In genomic region chr15:85543741-85544155, GRCh38 we compare ENCODE assay signal across 8 cellular contexts.
DNase-seq lines count a peak whose midpoint lies in the region; ATAC-seq and TF ChIP-seq lines count a peak whose summit lies in the region.

No MANE protein-coding gene starts in this region.

- peaks cover 77% of the 10 kb centered on the region for H3K4me1 Mint-ChIP-seq in activated naive CD8-positive, alpha-beta T cell treated with anti-CD3 and anti-CD28 coated beads for 36 hours
- H3K4me1 Mint-ChIP-seq in neural progenitor cell: peaks cover 13% of the 10 kb centered on the region

- H3K4me1 ChIP-seq in thoracic aorta (ENCODE audit: control insufficient read depth in 1 of 2, low read depth in 2 of 2) (peaks cover 15 to 47% of the 10 kb centered on the region in 2 donors), neural progenitor cell (peaks cover 23% of the 10 kb centered on the region)

- H3K27me3 Mint-ChIP-seq in activated naive CD8-positive, alpha-beta T cell treated with anti-CD3 and anti-CD28 coated beads for 36 hours: no peaks in the 10 kb centered on the region
- no peaks in the 10 kb centered on the region for H3K27me3 Mint-ChIP-seq in neural progenitor cell (ENCODE audit: insufficient read depth, low read depth)

- H3K27ac ChIP-seq in thoracic aorta (peak overlapping the region in 1 of 2 donors; percentile 22), neural progenitor cell (no peak overlapping the region)

- ATAC-seq in thoracic aorta (ENCODE audit: insufficient number of reproducible peaks, low FRiP score, low read depth): no peak
- no peak for ATAC-seq in GM18502 (IDR thresholded peaks at IDR 0.05; ENCODE audit: poor library complexity, unreplicated experiment)

- peak overlapping the region; percentile 74 for H3K27ac Mint-ChIP-seq in activated naive CD8-positive, alpha-beta T cell treated with anti-CD3 and anti-CD28 coated beads for 36 hours
- no peak overlapping the region for H3K27ac Mint-ChIP-seq in neural progenitor cell

- H3F3A ChIP-seq in neural progenitor cell (ENCODE audit: low read depth): no peaks in the 10 kb centered on the region

- no peaks in the 10 kb centered on the region for H3K9me3 Mint-ChIP-seq in activated naive CD8-positive, alpha-beta T cell treated with anti-CD3 and anti-CD28 coated beads for 36 hours
- H3K9me3 Mint-ChIP-seq in neural progenitor cell: no peaks in the 10 kb centered on the region

- H3K36me3 Mint-ChIP-seq in activated naive CD8-positive, alpha-beta T cell treated with anti-CD3 and anti-CD28 coated beads for 36 hours: peaks cover 32% of the 10 kb centered on the region
- H3K36me3 Mint-ChIP-seq in neural progenitor cell: peaks cover 31% of the 10 kb centered on the region

- no peak overlapping the region for H2AFZ ChIP-seq in neural progenitor cell (replicated peaks)

- H3K4me2 ChIP-seq in neural progenitor cell: no peak overlapping the region

- H3K36me3 ChIP-seq in thoracic aorta: no peaks in the 10 kb centered on the region
- no peaks in the 10 kb centered on the region for H3K36me3 ChIP-seq in neural progenitor cell

- no peak overlapping the region for H3K9ac ChIP-seq in neural progenitor cell

- H3K4me3 Mint-ChIP-seq in activated naive CD8-positive, alpha-beta T cell treated with anti-CD3 and anti-CD28 coated beads for 36 hours: peak overlapping the region; percentile 62
- no peak overlapping the region for H3K4me3 Mint-ChIP-seq in neural progenitor cell

- H3K79me2 ChIP-seq in neural progenitor cell (ENCODE audit: low read depth): peaks cover 6% of the 10 kb centered on the region

- TF ChIP-seq CTCF in thoracic aorta (IDR thresholded peaks at IDR 0.05) (no peak), neural progenitor cell (IDR thresholded peaks at IDR 0.05) (no peak)

- DNase-seq in COR-L47 (lab: John Stamatoyannopoulos, UW) (peak; percentile 88), NCI-H2227 treated with DMSO at 0.1 percent for 48 hours (lab: John Stamatoyannopoulos, UW) (peak; percentile 17), left kidney (ENCODE audit: low read depth, low spot score) (peak; percentile 62), thoracic aorta (ENCODE audit: low spot score) (no peak), neural progenitor cell (ENCODE audit: low spot score) (no peak), RPMI8226 (no peak)
- peak; percentile 40 for DNase-seq in activated naive CD8-positive, alpha-beta T cell treated with anti-CD3 and anti-CD28 coated beads for 36 hours

- H3K4me3 ChIP-seq in thoracic aorta (peak overlapping the region; percentile 10), neural progenitor cell (no peak overlapping the region)

- peaks cover 25% of the 10 kb centered on the region for H4K20me1 ChIP-seq in neural progenitor cell (ENCODE audit: low read depth)

- no peaks in the 10 kb centered on the region for H3K27me3 ChIP-seq in thoracic aorta (replicated peaks; ENCODE audit: insufficient read depth)
- no peaks in the 10 kb centered on the region for H3K27me3 ChIP-seq in neural progenitor cell

- H3K9me3 ChIP-seq in thoracic aorta: no peaks in the 10 kb centered on the region
- no peaks in the 10 kb centered on the region for H3K9me3 ChIP-seq in neural progenitor cell (ENCODE audit: low read depth)

Comparison
In these comparisons a context has a peak if more than half of its experiments do, and no peak if none do; other contexts are left out.
1. DNase-seq: peak in COR-L47 (single experiment), NCI-H2227 treated with DMSO at 0.1 percent for 48 hours (single experiment), activated naive CD8-positive, alpha-beta T cell treated with anti-CD3 and anti-CD28 coated beads for 36 hours (single experiment) and left kidney (single experiment); none in thoracic aorta (single experiment), neural progenitor cell (single experiment) and RPMI8226 (single experiment).